31 cellular contexts compared by ENCODE assay signal in genomic region chr16:89039756-89040155, GRCh38. TPM values are rescaled to one million over a fixed set of nuclear protein-coding genes. Genes with fewer than 3 reads are reported as not detected.
DNase-seq lines count a peak whose midpoint lies in the region; ATAC-seq and TF ChIP-seq lines count a peak whose summit lies in the region.
"Had no signal": no experiment of that assay in that cellular context is flagged by ENCODE, and none has a peak within 500 bp of the region (broad histone marks: within the 10 kb centered on the region; RNA-seq: fewer than 3 reads in every experiment).

No MANE protein-coding gene starts in this region.

- TF ChIP-seq CTCF in DOHH2 (IDR thresholded peaks at IDR 0.05; ENCODE audit: low read depth, low read length, poor library complexity, severe bottlenecking) = no peak
- TF ChIP-seq CTCF in glutamatergic neuron (IDR thresholded peaks at IDR 0.05; ENCODE audit: partially characterized antibody, unreplicated experiment) = no peak

- H4K20me1 ChIP-seq in DOHH2 (ENCODE audit: control insufficient read depth, insufficient read depth, low read depth, low read length) = no peaks in the 10 kb centered on the region

- intact Hi-C loops in posterior vena cava (cut with DNase I) = no loop called here

- no peak overlapping the region for H3K4me3 Mint-ChIP-seq in glutamatergic neuron (ENCODE audit: unreplicated experiment)
- H3K4me3 Mint-ChIP-seq in effector memory CD8-positive, alpha-beta T cell = no peak overlapping the region
- H3K4me3 Mint-ChIP-seq: activated CD4-positive, alpha-beta T cell treated with anti-CD3 and anti-CD28 coated beads, Interleukin-2, amount 10 ng/mL, durations not matched to agents 7 days and 5 days; activated naive CD8-positive, alpha-beta T cell treated with anti-CD3 and anti-CD28 coated beads for 36 hours; activated T-cell treated with anti-CD3 and anti-CD28 coated beads, Interleukin-2, amount 50 U/mL, for 24 hours; naive thymus-derived CD8-positive, alpha-beta T cell had no signal

- H3K9me3 ChIP-seq in DOHH2 (ENCODE audit: control insufficient read depth, insufficient read depth, low read length) = no peaks in the 10 kb centered on the region
- H3K9me3 ChIP-seq: SJCRH30, suprapubic skin, upper lobe of left lung had no signal

- no peaks in the 10 kb centered on the region for H3K36me3 ChIP-seq in DOHH2 (ENCODE audit: control insufficient read depth, low read length)
- H3K36me3 ChIP-seq: SJCRH30, suprapubic skin, upper lobe of left lung, WERI-Rb-1 had no signal

- peaks cover 87% of the 10 kb centered on the region for H3K4me1 ChIP-seq in DOHH2 (ENCODE audit: control insufficient read depth, low read length)
- H3K4me1 ChIP-seq: SJCRH30, suprapubic skin, upper lobe of left lung had no signal

- no peaks in the 10 kb centered on the region for H3K36me3 Mint-ChIP-seq in glutamatergic neuron (ENCODE audit: unreplicated experiment)
- H3K36me3 Mint-ChIP-seq in effector memory CD8-positive, alpha-beta T cell (ENCODE audit: insufficient read depth) = no peaks in the 10 kb centered on the region
- H3K36me3 Mint-ChIP-seq: activated naive CD8-positive, alpha-beta T cell treated with anti-CD3 and anti-CD28 coated beads for 36 hours; naive thymus-derived CD8-positive, alpha-beta T cell had no signal

- ATAC-seq in effector memory CD8-positive, alpha-beta T cell (replicated peaks) = no peak
- no peak for ATAC-seq in GM19328 (IDR thresholded peaks at IDR 0.05; ENCODE audit: unreplicated experiment)
- no peak for ATAC-seq in HG02884 (IDR thresholded peaks at IDR 0.05; ENCODE audit: unreplicated experiment)
- ATAC-seq: naive thymus-derived CD8-positive, alpha-beta T cell had no signal

- H3K27me3 Mint-ChIP-seq in glutamatergic neuron (ENCODE audit: unreplicated experiment) = peaks cover 8% of the 10 kb centered on the region
- peaks cover 12 to 37% of the 10 kb centered on the region in 2 donors for H3K27me3 Mint-ChIP-seq in effector memory CD8-positive, alpha-beta T cell

- H3K27ac Mint-ChIP-seq in glutamatergic neuron (ENCODE audit: unreplicated experiment) = no peak overlapping the region
- no peak overlapping the region for H3K27ac Mint-ChIP-seq in effector memory CD8-positive, alpha-beta T cell
- H3K27ac Mint-ChIP-seq: activated CD4-positive, alpha-beta T cell treated with anti-CD3 and anti-CD28 coated beads, Interleukin-2, amount 10 ng/mL, durations not matched to agents 7 days and 5 days; activated naive CD8-positive, alpha-beta T cell treated with anti-CD3 and anti-CD28 coated beads for 36 hours; activated T-cell treated with anti-CD3 and anti-CD28 coated beads, Interleukin-2, amount 50 U/mL, for 24 hours; naive thymus-derived CD8-positive, alpha-beta T cell had no signal

- no peaks in the 10 kb centered on the region for H3K27me3 ChIP-seq in DOHH2 (ENCODE audit: control insufficient read depth, low read length)
- H3K27me3 ChIP-seq: SJCRH30 had no signal

- H3K27ac ChIP-seq in DOHH2 (ENCODE audit: low read depth, low read length) = peak overlapping the region; percentile 99
- H3K27ac ChIP-seq: coronary artery, HL-60, KMS-11, SJCRH30, suprapubic skin, upper lobe of left lung, WERI-Rb-1 had no signal

- peak overlapping the region; percentile 87 for H3K4me2 ChIP-seq in DOHH2 (ENCODE audit: low read length)
- H3K4me2 ChIP-seq: KMS-11 had no signal

- DNase-seq in NCI-H526 (lab: John Stamatoyannopoulos, UW) (peak; percentile 58 to 65), glutamatergic neuron (peak; percentile 7), posterior vena cava (ENCODE audit: low spot score) (peak; percentile 66), C1 segment of cervical spinal cord (lab: John Stamatoyannopoulos, UW) (no peak)
- no peak for DNase-seq in effector memory CD8-positive, alpha-beta T cell
- DNase-seq: activated CD4-positive, alpha-beta T cell treated with anti-CD3 and anti-CD28 coated beads, Interleukin-2, amount 10 ng/mL, durations not matched to agents 7 days and 5 days; activated effector memory CD4-positive, alpha-beta T cell treated with anti-CD3 and anti-CD28 coated beads, Interleukin-2, amount 50 U/mL, for 16 hours; activated naive CD8-positive, alpha-beta T cell treated with anti-CD3 and anti-CD28 coated beads for 36 hours; activated T-cell treated with anti-CD3 and anti-CD28 coated beads, Interleukin-2, amount 50 U/mL, for 24 hours; anterior cingulate cortex; Calu3; effector memory CD4-positive, alpha-beta T cell; GF-D8; H7; midbrain; NCI-H1417 treated with DMSO at 0.1 percent for 48 hours; NCI-H2029 treated with DMSO at 0.1 percent for 48 hours; NCI-H226; NCI-H748 treated with DMSO at 0.1 percent for 48 hours; SJCRH30; stimulated activated naive CD4-positive, alpha-beta T cell; WERI-Rb-1 had no signal

- H3F3A ChIP-seq in DOHH2 (ENCODE audit: control insufficient read depth, insufficient read depth) = peaks cover 7% of the 10 kb centered on the region; the same call in 1 of the 2 replicates

- H3K4me3 ChIP-seq in DOHH2 (ENCODE audit: low read length) = peak overlapping the region; percentile 70
- H3K4me3 ChIP-seq: coronary artery, SJCRH30, suprapubic skin, upper lobe of left lung had no signal

- H3K9me3 Mint-ChIP-seq in glutamatergic neuron (ENCODE audit: unreplicated experiment) = peaks cover 11% of the 10 kb centered on the region
- H3K9me3 Mint-ChIP-seq in effector memory CD8-positive, alpha-beta T cell = no peaks in the 10 kb centered on the region
- H3K9me3 Mint-ChIP-seq: activated CD4-positive, alpha-beta T cell treated with anti-CD3 and anti-CD28 coated beads, Interleukin-2, amount 10 ng/mL, durations not matched to agents 7 days and 5 days; activated naive CD8-positive, alpha-beta T cell treated with anti-CD3 and anti-CD28 coated beads for 36 hours; activated T-cell treated with anti-CD3 and anti-CD28 coated beads, Interleukin-2, amount 50 U/mL, for 24 hours; naive thymus-derived CD8-positive, alpha-beta T cell had no signal

- peaks cover 26% of the 10 kb centered on the region for H3K4me1 Mint-ChIP-seq in glutamatergic neuron (ENCODE audit: low read depth, unreplicated experiment)
- H3K4me1 Mint-ChIP-seq in effector memory CD8-positive, alpha-beta T cell (ENCODE audit: low read depth in 2 of 2) = peaks cover 0 to 2% of the 10 kb centered on the region in 2 donors

- H3K79me2 ChIP-seq in DOHH2 (ENCODE audit: control insufficient read depth, low read length) = peaks cover under 1% of the 10 kb centered on the region; the same call in 1 of the 2 replicates

- H3K9me2 ChIP-seq in DOHH2 (replicated peaks; ENCODE audit: control insufficient read depth, low read length) = no peaks in the 10 kb centered on the region

RNA-seq across cellular contexts. Expression of gene ACSF3, which starts 53.9 kb away (rescaled TPM):
- 29.3 TPM for total RNA-seq in glutamatergic neuron (ENCODE audit: unreplicated experiment)
- total RNA-seq in posterior vena cava = 10 to 100 TPM; 19.1 to 21.4 TPM

Comparison
In these comparisons a context has a peak if more than half of its experiments do, and no peak if none do; other contexts are left out.
1. DNase-seq: peak in NCI-H526 (2 of 2), glutamatergic neuron (single experiment) and posterior vena cava (single experiment); none in C1 segment of cervical spinal cord (0 of 14) and effector memory CD8-positive, alpha-beta T cell (0 of 3).